ENCODE assay signal across 27 cellular contexts in genomic region chr9:73344060-73344459, GRCh38.
"Had no signal": no experiment of that assay in that cellular context is flagged by ENCODE, and none has a peak within 500 bp of the region (broad histone marks: within the 10 kb centered on the region; RNA-seq: fewer than 3 reads in every experiment).

No MANE protein-coding gene starts in this region.

- DNase-seq: natural killer cell; occipital lobe; ovary; posterior cingulate gyrus; psoas muscle; right cardiac atrium; spleen; stimulated activated CD4-positive, alpha-beta T cell treated with anti-CD3 and anti-CD28 coated beads, Interleukin-12 subunit alpha, Interleukin-12 subunit beta, amount 100 ng/mL, for 4 hours; stimulated activated CD4-positive, alpha-beta T cell treated with anti-CD3 and anti-CD28 coated beads, Interleukin-2, amount 100 ng/mL, for 24 hours; stimulated activated CD4-positive, alpha-beta T cell treated with anti-CD3 and anti-CD28 coated beads, Interleukin-2, amount 100 ng/mL, for 48 hours; stimulated activated CD4-positive, alpha-beta T cell treated with anti-CD3 and anti-CD28 coated beads, Interleukin-4, amount 100 ng/mL, for 24 hours; stimulated activated naive B cell treated with anti-CD40 and anti-IgM and Interleukin-4, amounts not matched to agents 10 μg/mL and 1 μg/mL and 100 μg/mL, for 72 hours; stimulated activated naive CD4-positive, alpha-beta T cell treated with Interleukin-2 at 50 U/mL for 16 hours; stomach; thyroid gland; trophoblast cell; upper lobe of left lung had no signal

- H3K36me3 ChIP-seq: neural progenitor cell, ovary, spleen, stomach, thoracic aorta, thyroid gland, tibial nerve, upper lobe of left lung, vagina had no signal

- ATAC-seq: natural killer cell; psoas muscle; right cardiac atrium; sciatic nerve; stimulated activated effector memory CD8-positive, alpha-beta T cell treated with anti-CD3 and anti-CD28 coated beads, Interleukin-12 subunit alpha, Interleukin-12 subunit beta, amount 100 ng/mL, for 72 hours; stimulated activated naive B cell treated with anti-CD40 and anti-IgM and Interleukin-4, amounts not matched to agents 10 μg/mL and 1 μg/mL and 100 μg/mL, for 72 hours had no signal

- H3K4me1 ChIP-seq: parathyroid adenoma, psoas muscle, spleen, stomach, thyroid gland, tibial nerve, upper lobe of left lung, vagina had no signal

- H3K4me3 ChIP-seq: neural progenitor cell, ovary, psoas muscle, skin epidermis, smooth muscle cell, spleen, stomach, thoracic aorta, thyroid gland, tibial nerve, upper lobe of left lung, vagina had no signal

- H3K79me2 ChIP-seq: parathyroid adenoma had no signal

- H3K9me3 ChIP-seq: ovary, psoas muscle, spleen, stomach, thoracic aorta, thyroid gland, tibial nerve, upper lobe of left lung, vagina had no signal

- FAIRE-seq: urothelium cell line had no signal

- H3K27me3 ChIP-seq: neural progenitor cell, ovary, spleen, stomach, thyroid gland, tibial nerve, upper lobe of left lung, vagina had no signal

- H2AFZ ChIP-seq: neural progenitor cell, parathyroid adenoma had no signal

- H3K27ac ChIP-seq: neural progenitor cell, ovary, parathyroid adenoma, psoas muscle, skin epidermis, spleen, stomach, thoracic aorta, thyroid gland, tibial nerve, upper lobe of left lung, vagina had no signal

- H3K4me2 ChIP-seq: neural progenitor cell, smooth muscle cell had no signal

- H3K9ac ChIP-seq: neural progenitor cell, parathyroid adenoma had no signal
